14 cellular contexts compared by ENCODE assay signal in the genomic region with DNA sequence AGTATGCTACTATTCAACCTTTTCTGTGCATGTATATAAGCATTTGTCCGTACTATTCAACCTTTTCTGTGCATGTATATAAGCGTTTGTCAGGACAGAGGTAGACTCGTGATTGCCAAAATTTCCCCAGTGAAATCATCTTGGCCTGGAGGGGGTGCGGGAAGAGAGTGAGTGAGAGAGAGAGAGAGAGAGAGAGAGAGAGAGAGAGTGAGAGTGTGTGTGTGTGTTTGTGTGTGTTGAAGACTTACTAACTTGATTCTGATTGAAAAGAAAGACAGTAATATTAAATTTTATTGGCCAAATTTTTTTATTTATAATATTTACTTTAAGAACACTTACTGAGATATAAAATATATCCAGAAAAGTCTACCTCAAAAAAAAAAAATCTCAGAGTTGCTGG.
"Had no signal": no experiment of that assay in that cellular context is flagged by ENCODE, and none has a peak within 500 bp of the region (broad histone marks: within the 10 kb centered on the region; RNA-seq: fewer than 3 reads in every experiment).

No MANE protein-coding gene starts in this region.

- DNase-seq: activated CD4-positive, alpha-beta T cell treated with anti-CD3 and anti-CD28 coated beads, Interleukin-2, amount 50 U/mL, for 4 hours; caudate nucleus; colonic mucosa; islet precursor cell; mesenchymal stem cell; stimulated activated CD4-positive, alpha-beta T cell treated with anti-CD3 and anti-CD28 coated beads, Interleukin-15, amount 100 ng/mL, for 24 hours; stimulated activated CD4-positive, alpha-beta T cell treated with anti-CD3 and anti-CD28 coated beads, Interleukin-4, amount 100 ng/mL, for 24 hours; substantia nigra; transverse colon; WERI-Rb-1 had no signal

- H3K27ac ChIP-seq: colonic mucosa, gastroesophageal sphincter, parathyroid adenoma, SJSA1, transverse colon, WERI-Rb-1 had no signal

- H3K9me3 ChIP-seq: colonic mucosa, gastroesophageal sphincter, SJSA1, transverse colon had no signal

- ATAC-seq: gastroesophageal sphincter, left lobe of liver had no signal

- H3K4me3 ChIP-seq: colonic mucosa, gastroesophageal sphincter, SJSA1, transverse colon had no signal

- H3K36me3 ChIP-seq: colonic mucosa, gastroesophageal sphincter, SJSA1, transverse colon, WERI-Rb-1 had no signal

- H3K27me3 ChIP-seq: colonic mucosa, gastroesophageal sphincter, SJSA1, transverse colon had no signal

- H3K4me1 ChIP-seq: colonic mucosa, gastroesophageal sphincter, SJSA1 had no signal
